19 cellular contexts compared by ENCODE assay signal in the genomic region with DNA sequence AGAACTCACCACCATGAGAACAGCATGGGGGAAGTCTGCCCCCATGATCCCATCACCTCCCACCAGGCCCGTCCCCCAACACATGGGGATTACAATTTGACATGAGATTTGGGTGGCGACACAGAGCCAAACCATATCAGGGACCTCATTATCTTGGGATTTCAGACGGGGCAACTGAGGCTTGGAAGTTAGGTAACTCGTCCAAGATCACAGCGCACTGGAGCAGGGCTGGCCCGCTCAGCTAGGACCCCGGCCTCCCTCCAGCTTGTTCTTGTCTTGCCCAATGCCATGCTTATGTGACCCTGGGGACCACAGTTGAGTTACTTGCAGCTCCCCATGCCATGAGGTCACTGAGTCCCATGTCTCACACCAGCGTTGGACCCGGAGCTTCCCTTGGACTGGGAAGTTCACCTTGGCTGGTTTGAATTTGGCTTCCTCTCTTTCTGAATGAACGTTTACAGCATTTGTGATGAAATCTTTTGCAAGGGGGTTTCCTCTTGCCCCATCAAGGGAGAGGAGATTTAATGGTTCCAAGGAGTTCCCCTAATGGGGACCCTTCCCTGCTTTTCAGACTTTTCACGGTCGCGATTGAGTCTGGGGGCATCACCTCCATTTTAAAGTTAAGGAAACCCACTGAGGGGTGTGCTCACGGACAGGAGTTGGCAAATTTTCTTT. TPM values are rescaled to one million over a fixed set of nuclear protein-coding genes. Genes with fewer than 3 reads are reported as not detected.
"Had no signal": no experiment of that assay in that cellular context is flagged by ENCODE, and none has a peak within 500 bp of the region (broad histone marks: within the 10 kb centered on the region; RNA-seq: fewer than 3 reads in every experiment).

No MANE protein-coding gene starts in this region.

- H3K9me3 ChIP-seq: gastrocnemius medialis, thyroid gland had no signal

- H3K4me2 ChIP-seq: hepatocyte had no signal

- H3K4me1 Mint-ChIP-seq: activated CD4-positive, alpha-beta memory T cell treated with anti-CD3 and anti-CD28 coated beads, Interleukin-2, amount 10 ng/mL, durations not matched to agents 7 days and 5 days; activated CD4-positive, alpha-beta T cell treated with anti-CD3 and anti-CD28 coated beads for 36 hours had no signal

- ATAC-seq: activated CD4-positive, alpha-beta T cell treated with anti-CD3 and anti-CD28 coated beads for 36 hours; gastrocnemius medialis; natural killer cell treated with Interleukin-12 subunit alpha and Interleukin-12 subunit beta and Interleukin-15 and Interleukin-18, amount 100 ng/mL, for 72 hours; stimulated activated memory B cell treated with anti-CD40 and anti-IgM and Interleukin-4, amounts not matched to agents 10 μg/mL and 1 μg/mL and 100 μg/mL, for 72 hours; T-helper 17 cell had no signal

- H3K9me3 Mint-ChIP-seq: activated CD4-positive, alpha-beta memory T cell treated with anti-CD3 and anti-CD28 coated beads, Interleukin-2, amount 10 ng/mL, durations not matched to agents 7 days and 5 days; activated T-cell treated with anti-CD3 and anti-CD28 coated beads, Interleukin-2, amount 50 U/mL, for 24 hours; natural killer cell treated with Interleukin-12 subunit alpha and Interleukin-12 subunit beta and Interleukin-15 and Interleukin-18, amount 100 ng/mL, for 72 hours; stimulated activated memory B cell treated with anti-CD40 and anti-IgM and Interleukin-4, amounts not matched to agents 10 μg/mL and 1 μg/mL and 100 μg/mL, for 72 hours had no signal

- H3K4me3 Mint-ChIP-seq: activated CD4-positive, alpha-beta memory T cell treated with anti-CD3 and anti-CD28 coated beads, Interleukin-2, amount 10 ng/mL, durations not matched to agents 7 days and 5 days; activated CD4-positive, alpha-beta T cell treated with anti-CD3 and anti-CD28 coated beads for 36 hours; activated T-cell treated with anti-CD3 and anti-CD28 coated beads, Interleukin-2, amount 50 U/mL, for 24 hours; natural killer cell treated with Interleukin-12 subunit alpha and Interleukin-12 subunit beta and Interleukin-15 and Interleukin-18, amount 100 ng/mL, for 72 hours; stimulated activated memory B cell treated with anti-CD40 and anti-IgM and Interleukin-4, amounts not matched to agents 10 μg/mL and 1 μg/mL and 100 μg/mL, for 72 hours; T-helper 17 cell had no signal

- H3K27ac ChIP-seq: cardiac muscle cell, gastrocnemius medialis, hepatocyte, thyroid gland, WERI-Rb-1 had no signal

- H3K27ac Mint-ChIP-seq: activated CD4-positive, alpha-beta memory T cell treated with anti-CD3 and anti-CD28 coated beads, Interleukin-2, amount 10 ng/mL, durations not matched to agents 7 days and 5 days; activated CD4-positive, alpha-beta T cell treated with anti-CD3 and anti-CD28 coated beads for 36 hours; activated T-cell treated with anti-CD3 and anti-CD28 coated beads, Interleukin-2, amount 50 U/mL, for 24 hours; natural killer cell treated with Interleukin-12 subunit alpha and Interleukin-12 subunit beta and Interleukin-15 and Interleukin-18, amount 100 ng/mL, for 72 hours; stimulated activated memory B cell treated with anti-CD40 and anti-IgM and Interleukin-4, amounts not matched to agents 10 μg/mL and 1 μg/mL and 100 μg/mL, for 72 hours had no signal

- H3K27me3 Mint-ChIP-seq: activated CD4-positive, alpha-beta memory T cell treated with anti-CD3 and anti-CD28 coated beads, Interleukin-2, amount 10 ng/mL, durations not matched to agents 7 days and 5 days; activated CD4-positive, alpha-beta T cell treated with anti-CD3 and anti-CD28 coated beads for 36 hours; activated T-cell treated with anti-CD3 and anti-CD28 coated beads, Interleukin-2, amount 50 U/mL, for 24 hours; natural killer cell treated with Interleukin-12 subunit alpha and Interleukin-12 subunit beta and Interleukin-15 and Interleukin-18, amount 100 ng/mL, for 72 hours had no signal

- DNase-seq: activated CD4-positive, alpha-beta memory T cell treated with anti-CD3 and anti-CD28 coated beads, Interleukin-2, amount 10 ng/mL, durations not matched to agents 7 days and 5 days; activated CD4-positive, alpha-beta T cell treated with anti-CD3 and anti-CD28 coated beads for 36 hours; activated effector memory CD4-positive, alpha-beta T cell treated with Interleukin-2 at 50 U/mL for 16 hours; activated naive CD4-positive, alpha-beta T cell treated with anti-CD3 and anti-CD28 coated beads, Interleukin-2, amount 50 U/mL, for 16 hours; activated T-cell treated with anti-CD3 and anti-CD28 coated beads, Interleukin-2, amount 50 U/mL, for 24 hours; erythroblast; gastrocnemius medialis; mesendoderm; stimulated activated CD4-positive, alpha-beta T cell treated with anti-CD3 and anti-CD28 coated beads, Interleukin-2, amount 100 ng/mL, for 48 hours; T-helper 17 cell; thyroid gland; WERI-Rb-1 had no signal

- H3K27me3 ChIP-seq: cardiac muscle cell, gastrocnemius medialis, hepatocyte, thyroid gland had no signal

- H3K79me2 ChIP-seq: hepatocyte had no signal

- H3K4me3 ChIP-seq: cardiac muscle cell, gastrocnemius medialis, hepatocyte, thyroid gland had no signal

- H3K36me3 ChIP-seq: cardiac muscle cell, gastrocnemius medialis, thyroid gland, WERI-Rb-1 had no signal

- H3K36me3 Mint-ChIP-seq: natural killer cell treated with Interleukin-12 subunit alpha and Interleukin-12 subunit beta and Interleukin-15 and Interleukin-18, amount 100 ng/mL, for 72 hours; stimulated activated memory B cell treated with anti-CD40 and anti-IgM and Interleukin-4, amounts not matched to agents 10 μg/mL and 1 μg/mL and 100 μg/mL, for 72 hours had no signal

- H3K4me1 ChIP-seq: gastrocnemius medialis, thyroid gland had no signal

- FAIRE-seq: colon, keratinocyte, urothelium cell line had no signal

- H2AFZ ChIP-seq: hepatocyte had no signal

RNA-seq across cellular contexts. Expression of a gene that starts 18.2 kb away (rescaled TPM):
- total RNA-seq: activated CD4-positive, alpha-beta memory T cell treated with anti-CD3 and anti-CD28 coated beads, Interleukin-2, amount 10 ng/mL, durations not matched to agents 7 days and 5 days; activated CD4-positive, alpha-beta T cell treated with anti-CD3 and anti-CD28 coated beads for 36 hours; natural killer cell treated with Interleukin-12 subunit alpha and Interleukin-12 subunit beta and Interleukin-15 and Interleukin-18, amount 100 ng/mL, for 72 hours; T-helper 17 cell had no signal
- polyA plus RNA-seq: keratinocyte had no signal
